ENCODE assay signal across 9 cellular contexts in genomic region chr16:8866118-8866883, GRCh38. TPM values are rescaled to one million over a fixed set of nuclear protein-coding genes. Genes with fewer than 3 reads are reported as not detected.
A peak's percentile ranks its signal among the peaks of the same experiment; 100 is the strongest.
DNase-seq lines count a peak whose midpoint lies in the region; ATAC-seq and TF ChIP-seq lines count a peak whose summit lies in the region.
"Had no signal": no experiment of that assay in that cellular context is flagged by ENCODE, and none has a peak within 500 bp of the region (broad histone marks: within the 10 kb centered on the region; RNA-seq: fewer than 3 reads in every experiment).

No MANE protein-coding gene starts in this region.

- H3K4me1 Mint-ChIP-seq in osteocyte (ENCODE audit: unreplicated experiment): peaks cover 73% of the 10 kb centered on the region

- H3K4me1 ChIP-seq in DND-41 (ENCODE audit: insufficient read depth, low read length): peaks cover 80% of the 10 kb centered on the region
- H3K4me1 ChIP-seq in gastroesophageal sphincter: peaks cover 0 to 78% (median 39%) of the 10 kb centered on the region in 3 donors

- no peaks in the 10 kb centered on the region for H3K27me3 Mint-ChIP-seq in osteocyte (ENCODE audit: unreplicated experiment)

- H3K4me3 Mint-ChIP-seq in osteocyte (ENCODE audit: unreplicated experiment): peak overlapping the region; percentile 96

- H3F3A ChIP-seq in SU-DHL-6 (ENCODE audit: insufficient read depth): peaks cover 9% of the 10 kb centered on the region; the same call in 1 of the 2 replicates

- no peak for TF ChIP-seq POLR2A in gastroesophageal sphincter (IDR thresholded peaks at IDR 0.05)

- H3K9ac ChIP-seq in DND-41 (ENCODE audit: low read depth, low read length) (peak overlapping the region; percentile 79), SU-DHL-6 (ENCODE audit: low read length) (no peak overlapping the region)

- H3K9me3 ChIP-seq in DND-41 (ENCODE audit: insufficient read depth, low read length, severe bottlenecking): no peaks in the 10 kb centered on the region
- H3K9me3 ChIP-seq in SU-DHL-6 (ENCODE audit: insufficient read depth, low read length): no peaks in the 10 kb centered on the region
- no peaks in the 10 kb centered on the region for H3K9me3 ChIP-seq in gastroesophageal sphincter

- H3K4me2 ChIP-seq in DND-41 (ENCODE audit: insufficient read depth, low read length): peak overlapping the region; percentile 91
- H3K4me2 ChIP-seq in SU-DHL-6 (ENCODE audit: low read depth, low read length, poor library complexity, severe bottlenecking): peak overlapping the region; percentile 78

- no peak for ATAC-seq in DND-41 (ENCODE audit: insufficient read depth, low read depth)
- ATAC-seq in gastroesophageal sphincter: peak; percentile 7
- no peak for ATAC-seq in activated CD4-positive, CD25-positive, alpha-beta regulatory T cell treated with anti-CD3 and anti-CD28 coated beads, Interleukin-2, amount 50 U/mL, for 24 hours
- ATAC-seq in GM18858 (IDR thresholded peaks at IDR 0.05; ENCODE audit: unreplicated experiment): no peak

- peaks cover 67% of the 10 kb centered on the region for H3K36me3 ChIP-seq in DND-41 (ENCODE audit: insufficient read depth, low read length)
- no peaks in the 10 kb centered on the region for H3K36me3 ChIP-seq in SU-DHL-6 (ENCODE audit: low read length)
- H3K36me3 ChIP-seq in gastroesophageal sphincter: no peaks in the 10 kb centered on the region

- H3K9me3 Mint-ChIP-seq in osteocyte (ENCODE audit: unreplicated experiment): no peaks in the 10 kb centered on the region

- 20 to 30% methylated on average over 2 of the region's 30 CpGs for WGBS in gastroesophageal sphincter (ENCODE audit: low coverage in 1 of 2), 2 donors

- H2AFZ ChIP-seq in DND-41 (ENCODE audit: low read depth, low read length) (no peak overlapping the region), SU-DHL-6 (ENCODE audit: low read depth, low read length, severe bottlenecking) (no peak overlapping the region)

- H3K27ac ChIP-seq in DND-41 (ENCODE audit: low read length): peak overlapping the region; percentile 94
- no peak overlapping the region for H3K27ac ChIP-seq in SU-DHL-6 (ENCODE audit: low read depth, low read length)
- peak overlapping the region in 3 of 4 donors; percentile 86 to 89 (median 87) for H3K27ac ChIP-seq in gastroesophageal sphincter

- no peaks in the 10 kb centered on the region for H3K36me3 Mint-ChIP-seq in osteocyte (ENCODE audit: unreplicated experiment)

- H3K27ac Mint-ChIP-seq in osteocyte (ENCODE audit: unreplicated experiment): peak overlapping the region; percentile 89

- DNase-seq in DND-41: no peak
- DNase-seq in osteocyte (ENCODE audit: extremely low spot score, unreplicated experiment): no peak
- DNase-seq in DMS53 treated with DMSO at 0.1 percent for 48 hours (lab: John Stamatoyannopoulos, UW; ENCODE audit: unreplicated experiment): no peak
- no peak for DNase-seq in GF-D8 (lab: John Stamatoyannopoulos, UW)

- H3K27me3 ChIP-seq in DND-41 (ENCODE audit: insufficient read depth, low read length, poor library complexity) (no peaks in the 10 kb centered on the region), SU-DHL-6 (ENCODE audit: low read length) (no peaks in the 10 kb centered on the region), gastroesophageal sphincter (no peaks in the 10 kb centered on the region)

- H3K4me3 ChIP-seq in DND-41 (ENCODE audit: low read depth in 1 of 2, low read length in 2 of 2) (peak overlapping the region; percentile 82; a peak in 3 of 4 replicates), SU-DHL-6 (ENCODE audit: insufficient read depth, low read length, poor library complexity, severe bottlenecking) (peak overlapping the region; percentile 82), gastroesophageal sphincter (peak overlapping the region; percentile 53 to 84)

- TF ChIP-seq CTCF in DND-41 (IDR thresholded peaks at IDR 0.05; ENCODE audit: borderline replicate concordance, extremely low read depth, low read length, poor library complexity, severe bottlenecking): no peak
- no peak for TF ChIP-seq CTCF in SU-DHL-6 (IDR thresholded peaks at IDR 0.05; ENCODE audit: insufficient read depth, low read length, poor library complexity, severe bottlenecking)
- TF ChIP-seq CTCF in gastroesophageal sphincter (IDR thresholded peaks at IDR 0.05): no peak
- no peak for TF ChIP-seq CTCF in osteocyte (IDR thresholded peaks at IDR 0.05)

- no peaks in the 10 kb centered on the region for H3K9me2 ChIP-seq in SU-DHL-6 (replicated peaks; ENCODE audit: insufficient read depth, low read length)

- H3K79me2 ChIP-seq in DND-41 (ENCODE audit: insufficient read depth, low read length) (peaks cover 81% of the 10 kb centered on the region), SU-DHL-6 (ENCODE audit: insufficient read depth, low read length) (peaks cover 67% of the 10 kb centered on the region)

- no peak for TF ChIP-seq EP300 in gastroesophageal sphincter (IDR thresholded peaks at IDR 0.05)

- H4K20me1 ChIP-seq in DND-41 (ENCODE audit: insufficient read depth, low read length) (peaks cover 67% of the 10 kb centered on the region), SU-DHL-6 (ENCODE audit: low read depth, low read length) (peaks cover 8% of the 10 kb centered on the region; the same call in 1 of the 2 replicates)

RNA-seq across cellular contexts. Expression of gene CARHSP1, which starts 2.5 kb away (rescaled TPM):
- total RNA-seq in gastroesophageal sphincter: 10 to 100 TPM; 29.3 to 79.8 (median 72.5) TPM
- 69.6 and 70.2 TPM in 2 replicates for total RNA-seq in osteocyte

RNA-seq across cellular contexts. Expression of gene LITAFD, which starts 15.8 kb away (rescaled TPM):
- total RNA-seq in gastroesophageal sphincter (not detected), osteocyte (not detected in 2 replicates)
- total RNA-seq: HT1080 had no signal
